ENCODE assay signal across 30 cellular contexts in the genomic region with DNA sequence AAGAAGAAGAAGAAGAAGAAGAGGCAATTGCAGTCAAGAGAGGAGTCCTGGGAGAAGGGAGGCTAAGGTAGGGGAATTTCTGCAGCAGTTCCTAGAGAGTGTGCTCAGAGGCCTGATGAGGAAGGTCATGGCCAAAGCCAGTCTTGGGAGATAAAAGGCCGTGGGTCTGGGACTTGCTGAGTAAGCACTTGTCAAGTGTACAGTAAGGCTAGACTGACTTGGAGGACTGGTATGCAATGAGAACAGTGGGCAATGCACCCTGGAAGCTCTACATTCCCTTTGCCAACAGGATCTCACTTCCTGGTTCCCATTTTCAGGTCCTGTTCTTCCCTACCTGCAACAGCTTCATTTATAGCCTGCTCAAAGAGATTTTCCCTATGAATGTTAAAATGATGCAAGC. TPM values are rescaled to one million over a fixed set of nuclear protein-coding genes. Genes with fewer than 3 reads are reported as not detected.
"Had no signal": no experiment of that assay in that cellular context is flagged by ENCODE, and none has a peak within 500 bp of the region (broad histone marks: within the 10 kb centered on the region; RNA-seq: fewer than 3 reads in every experiment).

No MANE protein-coding gene starts in this region.

- H3K4me2 ChIP-seq: neural progenitor cell had no signal

- H2AFZ ChIP-seq: neural progenitor cell, parathyroid adenoma had no signal

- H3K79me2 ChIP-seq: parathyroid adenoma had no signal

- H3K27me3 Mint-ChIP-seq: naive B cell; stimulated activated naive B cell treated with anti-CD40 and anti-IgM and Interleukin-4, amounts not matched to agents 10 μg/mL and 1 μg/mL and 100 μg/mL, for 72 hours had no signal

- H3K4me3 ChIP-seq: left ventricle myocardium inferior, lung, neural progenitor cell, psoas muscle, skin epidermis, stomach, testis, thyroid gland, transverse colon, upper lobe of left lung had no signal

- H3K4me3 Mint-ChIP-seq: immature natural killer cell; mesothelial cell of epicardium; naive B cell; natural killer cell; nephron progenitor cell; neural progenitor cell; stimulated activated naive B cell treated with anti-CD40 and anti-IgM and Interleukin-4, amounts not matched to agents 10 μg/mL and 1 μg/mL and 100 μg/mL, for 72 hours had no signal

- H3K9me3 Mint-ChIP-seq: mesothelial cell of epicardium; naive B cell; natural killer cell; nephron progenitor cell; neural progenitor cell; stimulated activated naive B cell treated with anti-CD40 and anti-IgM and Interleukin-4, amounts not matched to agents 10 μg/mL and 1 μg/mL and 100 μg/mL, for 72 hours had no signal

- H3K9me3 ChIP-seq: left ventricle myocardium inferior, neutrophil, psoas muscle, stomach, testis, thyroid gland, transverse colon, upper lobe of left lung had no signal

- H3K36me3 ChIP-seq: neural progenitor cell, neutrophil had no signal

- H3K36me3 Mint-ChIP-seq: natural killer cell had no signal

- FAIRE-seq: islet of Langerhans, kidney, urothelium cell line had no signal

- DNase-seq: hypothalamus; immature natural killer cell; kidney; left ventricle myocardium inferior; mesendoderm; naive B cell; natural killer cell; nephron progenitor cell; occipital lobe; psoas muscle; stimulated activated CD4-positive, alpha-beta T cell treated with anti-CD3 and anti-CD28 coated beads, Interleukin-12 subunit alpha, Interleukin-12 subunit beta, amount 100 ng/mL, for 4 hours; stimulated activated CD4-positive, alpha-beta T cell treated with anti-CD3 and anti-CD28 coated beads, Interleukin-15, amount 100 ng/mL, for 24 hours; stimulated activated CD4-positive, alpha-beta T cell treated with anti-CD3 and anti-CD28 coated beads, Interleukin-2, amount 100 ng/mL, for 24 hours; stimulated activated CD4-positive, alpha-beta T cell treated with anti-CD3 and anti-CD28 coated beads, Interleukin-4, amount 100 ng/mL, for 1 hour; stimulated activated naive B cell treated with anti-CD40 and anti-IgM and Interleukin-4, amounts not matched to agents 10 μg/mL and 1 μg/mL and 100 μg/mL, for 72 hours; stimulated activated naive CD8-positive, alpha-beta T cell treated with anti-CD3 and anti-CD28 coated beads, Interleukin-15, Interleukin-2, amounts not matched to agents 100 U/mL and 50 U/mL, for 24 hours; stomach; testis; thyroid gland; transverse colon; upper lobe of left lung had no signal

- H3K27ac Mint-ChIP-seq: immature natural killer cell; mesothelial cell of epicardium; naive B cell; natural killer cell; nephron progenitor cell; neural progenitor cell; stimulated activated naive B cell treated with anti-CD40 and anti-IgM and Interleukin-4, amounts not matched to agents 10 μg/mL and 1 μg/mL and 100 μg/mL, for 72 hours had no signal

- H3K4me1 Mint-ChIP-seq: naive B cell; stimulated activated naive B cell treated with anti-CD40 and anti-IgM and Interleukin-4, amounts not matched to agents 10 μg/mL and 1 μg/mL and 100 μg/mL, for 72 hours had no signal

- H3K27ac ChIP-seq: left ventricle myocardium inferior, neural progenitor cell, neutrophil, parathyroid adenoma, psoas muscle, skin epidermis, stomach, testis, thyroid gland, transverse colon, upper lobe of left lung had no signal

- H3K27me3 ChIP-seq: neural progenitor cell, neutrophil, stomach, testis, thyroid gland, transverse colon, upper lobe of left lung had no signal

- H3K4me1 ChIP-seq: left ventricle myocardium inferior, parathyroid adenoma, psoas muscle, stomach, testis, thyroid gland, transverse colon, upper lobe of left lung had no signal

- H3K9ac ChIP-seq: neural progenitor cell, parathyroid adenoma had no signal

- ATAC-seq: natural killer cell; psoas muscle; sciatic nerve; stimulated activated naive B cell treated with anti-CD40 and anti-IgM and Interleukin-4, amounts not matched to agents 10 μg/mL and 1 μg/mL and 100 μg/mL, for 72 hours; stimulated activated naive CD8-positive, alpha-beta T cell treated with anti-CD3 and anti-CD28 coated beads, Interleukin-15, Interleukin-2, amounts not matched to agents 100 U/mL and 50 U/mL, for 24 hours had no signal

RNA-seq across cellular contexts. Expression of gene CYP26B1, which starts 28.6 kb away (rescaled TPM):
- total RNA-seq: natural killer cell had no signal
- polyA plus RNA-seq: immature natural killer cell had no signal
